Comparison of ENCODE assay signal across 2 cellular contexts in genomic region chr3:27796365-27796875, GRCh38.
TF ChIP-seq lines count a peak whose summit lies in the region.

No MANE protein-coding gene starts in this region.

TF ChIP-seq in HCT116, 20 proteins besides CTCF, POLR2A, EP300 and RAD21:
- TF ChIP-seq CEBPB (IDR thresholded peaks at IDR 0.05; ENCODE audit: low read depth): peak; percentile 48; the same call in 1 of the 2 replicates
- no peak for TF ChIP-seq SRF (IDR thresholded peaks at IDR 0.05; ENCODE audit: low read depth)
- peak; percentile 56; the same call in 1 of the 2 replicates for TF ChIP-seq ATF3 (IDR thresholded peaks at IDR 0.05)

TF ChIP-seq in H1, 55 proteins besides CTCF, POLR2A, EP300 and RAD21:
- TF ChIP-seq CTBP2 (IDR thresholded peaks at IDR 0.05; ENCODE audit: borderline replicate concordance, insufficient read depth, insufficient read length, low read length) (no peak), NANOG (IDR thresholded peaks at IDR 0.05; ENCODE audit: insufficient read depth, low read depth, low read length, poor library complexity, severe bottlenecking) (no peak), SAP30 (IDR thresholded peaks at IDR 0.05; ENCODE audit: insufficient read depth, insufficient replicate concordance, low read length) (no peak), CEBPB (IDR thresholded peaks at IDR 0.05; ENCODE audit: low read depth, low read length) (peak; percentile 36; the same call in 1 of the 2 replicates), BCL11A (IDR thresholded peaks at IDR 0.05; ENCODE audit: low read depth in 2 of 2, low read length in 2 of 2) (no peak)
